Comparison of ENCODE assay signal across 8 cellular contexts in genomic region chr6:3977875-3978711, GRCh38.
A peak's percentile ranks its signal among the peaks of the same experiment; 100 is the strongest.
DNase-seq lines count a peak whose midpoint lies in the region; ATAC-seq and TF ChIP-seq lines count a peak whose summit lies in the region.

No MANE protein-coding gene starts in this region.

- peaks cover 2 to 3% of the 10 kb centered on the region in 2 donors for H3K27me3 Mint-ChIP-seq in CD8-positive, alpha-beta memory T cell
- no peaks in the 10 kb centered on the region for H3K27me3 Mint-ChIP-seq in activated naive CD4-positive, alpha-beta T cell treated with anti-CD3 and anti-CD28 coated beads for 36 hours (ENCODE audit: low read depth)

- peak; percentile 89 for ATAC-seq in GM19328 (IDR thresholded peaks at IDR 0.05; ENCODE audit: unreplicated experiment)
- peak; percentile 84 for ATAC-seq in HG03432 (IDR thresholded peaks at IDR 0.05; ENCODE audit: unreplicated experiment)
- peak; percentile 88 for ATAC-seq in Right ventricle myocardium superior (ENCODE audit: poor library complexity)

- H3K27me3 ChIP-seq in CD8-positive, alpha-beta memory T cell (ENCODE audit: insufficient read depth, low read length, poor library complexity, severe bottlenecking): no peaks in the 10 kb centered on the region

- H3K27ac Mint-ChIP-seq in CD8-positive, alpha-beta memory T cell: peak overlapping the region in 6 of 8 donors; percentile 6 to 75 (median 46)
- H3K27ac Mint-ChIP-seq in activated naive CD4-positive, alpha-beta T cell treated with anti-CD3 and anti-CD28 coated beads for 36 hours: no peak overlapping the region

- no peaks in the 10 kb centered on the region for H3K36me3 ChIP-seq in CD8-positive, alpha-beta memory T cell (ENCODE audit: insufficient read depth, low read length)

- POLR2A ChIA-PET in CD8-positive, alpha-beta memory T cell (lab: Charles Lee): interaction anchor here (0.6 kb wide), 1 partner anchor 43 kb away, joined by 3 read pairs; a partner anchor contains a TSS
- POLR2A ChIA-PET in RWPE1 (lab: Yijun Ruan, JAX; ENCODE audit: low non-redundant PET): no interaction called here

- H3K4me1 Mint-ChIP-seq in CD8-positive, alpha-beta memory T cell: peaks cover 7 to 12% (median 9%) of the 10 kb centered on the region in 3 donors
- peaks cover 6% of the 10 kb centered on the region for H3K4me1 Mint-ChIP-seq in activated naive CD4-positive, alpha-beta T cell treated with anti-CD3 and anti-CD28 coated beads for 36 hours (ENCODE audit: low read depth)

- peaks cover 4 to 8% (median 5%) of the 10 kb centered on the region in 3 donors for H3K36me3 Mint-ChIP-seq in CD8-positive, alpha-beta memory T cell
- peaks cover 8% of the 10 kb centered on the region for H3K36me3 Mint-ChIP-seq in activated naive CD4-positive, alpha-beta T cell treated with anti-CD3 and anti-CD28 coated beads for 36 hours (ENCODE audit: low read depth)

- no peak overlapping the region for H3K4me3 ChIP-seq in CD8-positive, alpha-beta memory T cell (ENCODE audit: low read length)

- H3K27ac ChIP-seq in CD8-positive, alpha-beta memory T cell (ENCODE audit: low read depth, low read length): no peak overlapping the region
- no peak overlapping the region for H3K27ac ChIP-seq in RWPE1

- TF ChIP-seq CTCF in RWPE1 (conservative IDR thresholded peaks at IDR 0.05; ENCODE audit: low read depth): no peak; the same call in 1 of the 2 replicates

- no peaks in the 10 kb centered on the region for H3K9me3 ChIP-seq in CD8-positive, alpha-beta memory T cell (ENCODE audit: low read length)

- CTCF ChIA-PET in CD8-positive, alpha-beta memory T cell (lab: Charles Lee): interaction anchor here (0.7 to 2.6 kb wide), 34 partner anchors 8 to 709 kb away, joined by 3 to 28 read pairs (median 6); partner anchors contain the start of gene FAM50B
- CTCF ChIA-PET in RWPE1 (lab: Yijun Ruan, JAX): interaction anchor here (0.5 to 1.4 kb wide), 12 partner anchors 11 to 497 kb away, joined by 3 to 6 read pairs (median 4); no protein-coding TSS in a partner anchor
- CTCF ChIA-PET in activated naive CD4-positive, alpha-beta T cell treated with anti-CD3 and anti-CD28 coated beads for 36 hours (lab: Charles Lee): interaction anchor here (0.6 to 3.3 kb wide), 44 partner anchors 7 to 565 kb away, joined by 3 to 39 read pairs (median 5); partner anchors contain the start of gene FAM50B

- peaks cover 0 to 4% (median 0%) of the 10 kb centered on the region in 5 donors for H3K9me3 Mint-ChIP-seq in CD8-positive, alpha-beta memory T cell
- H3K9me3 Mint-ChIP-seq in activated naive CD4-positive, alpha-beta T cell treated with anti-CD3 and anti-CD28 coated beads for 36 hours: no peaks in the 10 kb centered on the region

- intact Hi-C loops in activated naive CD4-positive, alpha-beta T cell treated with anti-CD3 and anti-CD28 coated beads for 36 hours (cut with micrococcal nuclease): loop anchor here (1.0 to 5.0 kb wide), 7 partner anchors 30 to 236 kb away; partner anchors contain the start of gene FAM50B
- intact Hi-C loops in Right ventricle myocardium superior (cut with DNase I): no loop called here

- peak; percentile 1 to 63 (median 42) for DNase-seq in CD8-positive, alpha-beta memory T cell
- DNase-seq in RWPE1 (ENCODE audit: low spot score) (peak; percentile 17), Right ventricle myocardium superior (no peak), retina (peak; percentile 50), ureter (ENCODE audit: low spot score) (no peak)
- peak; percentile 64 for DNase-seq in activated naive CD4-positive, alpha-beta T cell treated with anti-CD3 and anti-CD28 coated beads for 36 hours

- peak overlapping the region; percentile 1 to 86 (median 59) for H3K4me3 Mint-ChIP-seq in CD8-positive, alpha-beta memory T cell
- H3K4me3 Mint-ChIP-seq in activated naive CD4-positive, alpha-beta T cell treated with anti-CD3 and anti-CD28 coated beads for 36 hours: no peak overlapping the region

- H3K4me1 ChIP-seq in CD8-positive, alpha-beta memory T cell (ENCODE audit: insufficient read depth, low read length): no peaks in the 10 kb centered on the region

Comparison
In these comparisons a context has a peak if more than half of its experiments do, and no peak if none do; other contexts are left out.
1. DNase-seq: peak in CD8-positive, alpha-beta memory T cell (5 of 5), RWPE1 (single experiment), activated naive CD4-positive, alpha-beta T cell treated with anti-CD3 and anti-CD28 coated beads for 36 hours (single experiment) and retina (single experiment); none in Right ventricle myocardium superior (single experiment) and ureter (single experiment).
2. Peak in every context shown above with its lines, with median percentiles within 50 percentile points of each other: ATAC-seq.